Comparison of ENCODE assay signal across 12 cellular contexts in genomic region chr13:99311137-99311536, GRCh38. TPM values are rescaled to one million over a fixed set of nuclear protein-coding genes. Genes with fewer than 3 reads are reported as not detected.
DNase-seq lines count a peak whose midpoint lies in the region; ATAC-seq and TF ChIP-seq lines count a peak whose summit lies in the region.
"Had no signal": no experiment of that assay in that cellular context is flagged by ENCODE, and none has a peak within 500 bp of the region (broad histone marks: within the 10 kb centered on the region; RNA-seq: fewer than 3 reads in every experiment).

No MANE protein-coding gene starts in this region.

- no peaks in the 10 kb centered on the region for H3K27me3 Mint-ChIP-seq in stimulated activated naive CD8-positive, alpha-beta T cell treated with anti-CD3 and anti-CD28 coated beads, Interleukin-15, amount 100 ng/mL, for 72 hours

- peaks cover 93% of the 10 kb centered on the region for H3K4me1 Mint-ChIP-seq in stimulated activated naive CD8-positive, alpha-beta T cell treated with anti-CD3 and anti-CD28 coated beads, Interleukin-15, amount 100 ng/mL, for 72 hours

- no peaks in the 10 kb centered on the region for H3K9me3 Mint-ChIP-seq in stimulated activated naive CD8-positive, alpha-beta T cell treated with anti-CD3 and anti-CD28 coated beads, Interleukin-15, amount 100 ng/mL, for 72 hours

- peak; percentile 41 for DNase-seq in activated naive CD4-positive, alpha-beta T cell treated with Interleukin-2 at 50 U/mL for 16 hours
- no peak for DNase-seq in activated naive CD4-positive, alpha-beta T cell (lab: John Stamatoyannopoulos, UW)
- peak; percentile 50 to 67 for DNase-seq in activated CD4-positive, alpha-beta T cell treated with anti-CD3 and anti-CD28 coated beads, Interleukin-2, amount 50 U/mL, for 48 hours
- DNase-seq in fibroblast of villous mesenchyme (ENCODE audit: low read depth) (peak; percentile 61), foreskin melanocyte (no peak), NCI-H2081 treated with DMSO at 0.1 percent for 48 hours (lab: John Stamatoyannopoulos, UW) (no peak), NCI-H2107 (lab: John Stamatoyannopoulos, UW) (no peak)
- no peak for DNase-seq in stimulated activated naive CD8-positive, alpha-beta T cell treated with anti-CD3 and anti-CD28 coated beads, Interleukin-15, amount 100 ng/mL, for 72 hours
- DNase-seq: NCI-H1105 treated with DMSO at 0.1 percent for 48 hours, substantia nigra had no signal

- peak overlapping the region; percentile 27 to 32 for H3K4me3 Mint-ChIP-seq in stimulated activated naive CD8-positive, alpha-beta T cell treated with anti-CD3 and anti-CD28 coated beads, Interleukin-15, amount 100 ng/mL, for 72 hours

- H3K4me3 ChIP-seq in fibroblast of villous mesenchyme (ENCODE audit: low read depth, low read length), result no peak overlapping the region

- H3K27ac Mint-ChIP-seq in stimulated activated naive CD8-positive, alpha-beta T cell treated with anti-CD3 and anti-CD28 coated beads, Interleukin-15, amount 100 ng/mL, for 72 hours, result peak overlapping the region; percentile 14 to 57

- TF ChIP-seq CTCF in fibroblast of villous mesenchyme (IDR thresholded peaks at IDR 0.05; ENCODE audit: insufficient read depth, low read depth, low read length), result no peak

- no peak for ATAC-seq in stimulated activated naive CD8-positive, alpha-beta T cell treated with anti-CD3 and anti-CD28 coated beads, Interleukin-15, amount 100 ng/mL, for 72 hours

RNA-seq across cellular contexts. Expression of gene GPR183, which starts 3.9 kb away (rescaled TPM):
- total RNA-seq in fibroblast of villous mesenchyme, result 0.86 and 4.5 TPM in 2 replicates

RNA-seq across cellular contexts. Expression of gene GPR18, which starts 53.0 kb away (rescaled TPM):
- total RNA-seq in fibroblast of villous mesenchyme, result not detected in 2 replicates
- total RNA-seq: glomerular endothelial cell, lung microvascular endothelial cell had no signal

Comparison
In these comparisons a context has a peak if more than half of its experiments do, and no peak if none do; other contexts are left out.
1. DNase-seq: peak in activated naive CD4-positive, alpha-beta T cell treated with Interleukin-2 at 50 U/mL for 16 hours (single experiment), activated CD4-positive, alpha-beta T cell treated with anti-CD3 and anti-CD28 coated beads, Interleukin-2, amount 50 U/mL, for 48 hours (2 of 2) and fibroblast of villous mesenchyme (single experiment); none in activated naive CD4-positive, alpha-beta T cell (0 of 4), stimulated activated naive CD8-positive, alpha-beta T cell treated with anti-CD3 and anti-CD28 coated beads, Interleukin-15, amount 100 ng/mL, for 72 hours (0 of 2), foreskin melanocyte (single experiment), NCI-H2081 treated with DMSO at 0.1 percent for 48 hours (single experiment) and NCI-H2107 (single experiment).